In genomic region chr6:14671261-14671681, GRCh38 we compare ENCODE assay signal across 2 cellular contexts.
TF ChIP-seq lines count a peak whose summit lies in the region.

No MANE protein-coding gene starts in this region.

TF ChIP-seq in IMR-90, 13 proteins besides CTCF, POLR2A, EP300 and RAD21 (continued from another document):
- TF ChIP-seq USF2 (IDR thresholded peaks at IDR 0.05; ENCODE audit: low read depth, low read length) (no peak), BHLHE40 (IDR thresholded peaks at IDR 0.05; ENCODE audit: low read depth, low read length) (no peak), RFX5 (IDR thresholded peaks at IDR 0.05; ENCODE audit: low read depth, low read length) (no peak), MAFK (IDR thresholded peaks at IDR 0.05; ENCODE audit: low read depth, low read length) (no peak), SMC3 (IDR thresholded peaks at IDR 0.05; ENCODE audit: low read depth, low read length) (no peak), CEBPB (IDR thresholded peaks at IDR 0.05; ENCODE audit: low read depth, low read length) (no peak), MXI1 (IDR thresholded peaks at IDR 0.05; ENCODE audit: borderline replicate concordance, low read depth, low read length) (no peak), ELK1 (IDR thresholded peaks at IDR 0.05; ENCODE audit: borderline replicate concordance, low read depth, low read length) (no peak)

TF ChIP-seq in K562, 482 proteins besides CTCF, POLR2A, EP300 and RAD21:
- TF ChIP-seq PRDM10 (IDR thresholded peaks at IDR 0.05; ENCODE audit: partially characterized antibody) = peak; percentile 96
- no peak for TF ChIP-seq ID3 (CRISPR knock-in tag; IDR thresholded peaks at IDR 0.05)
- no peak for TF ChIP-seq ID3 (tag; IDR thresholded peaks at IDR 0.05)
- TF ChIP-seq NFIC (IDR thresholded peaks at IDR 0.05) = peak; percentile 30; the same call in 1 of the 2 replicates
- TF ChIP-seq POLR2G (IDR thresholded peaks at IDR 0.05; ENCODE audit: low read depth, low read length) = no peak
- TF ChIP-seq ATF7 (IDR thresholded peaks at IDR 0.05) = 0 out of 2 replicates have a peak, but pooled peaks have one; percentile 21
- TF ChIP-seq TFAP4 (CRISPR knock-in tag; IDR thresholded peaks at IDR 0.05; ENCODE audit: borderline replicate concordance) = peak; percentile 35; the same call in 1 of the 2 replicates
- TF ChIP-seq CBFA2T3 (IDR thresholded peaks at IDR 0.05) = peak; percentile 16; the same call in 1 of the 2 replicates
- no peak for TF ChIP-seq KAT7 (CRISPR knock-in tag; IDR thresholded peaks at IDR 0.05; ENCODE audit: borderline replicate concordance)
- TF ChIP-seq CREB3L1 (IDR thresholded peaks at IDR 0.05; ENCODE audit: borderline replicate concordance, low read depth) = no peak
